2 cellular contexts compared by ENCODE assay signal in the genomic region with DNA sequence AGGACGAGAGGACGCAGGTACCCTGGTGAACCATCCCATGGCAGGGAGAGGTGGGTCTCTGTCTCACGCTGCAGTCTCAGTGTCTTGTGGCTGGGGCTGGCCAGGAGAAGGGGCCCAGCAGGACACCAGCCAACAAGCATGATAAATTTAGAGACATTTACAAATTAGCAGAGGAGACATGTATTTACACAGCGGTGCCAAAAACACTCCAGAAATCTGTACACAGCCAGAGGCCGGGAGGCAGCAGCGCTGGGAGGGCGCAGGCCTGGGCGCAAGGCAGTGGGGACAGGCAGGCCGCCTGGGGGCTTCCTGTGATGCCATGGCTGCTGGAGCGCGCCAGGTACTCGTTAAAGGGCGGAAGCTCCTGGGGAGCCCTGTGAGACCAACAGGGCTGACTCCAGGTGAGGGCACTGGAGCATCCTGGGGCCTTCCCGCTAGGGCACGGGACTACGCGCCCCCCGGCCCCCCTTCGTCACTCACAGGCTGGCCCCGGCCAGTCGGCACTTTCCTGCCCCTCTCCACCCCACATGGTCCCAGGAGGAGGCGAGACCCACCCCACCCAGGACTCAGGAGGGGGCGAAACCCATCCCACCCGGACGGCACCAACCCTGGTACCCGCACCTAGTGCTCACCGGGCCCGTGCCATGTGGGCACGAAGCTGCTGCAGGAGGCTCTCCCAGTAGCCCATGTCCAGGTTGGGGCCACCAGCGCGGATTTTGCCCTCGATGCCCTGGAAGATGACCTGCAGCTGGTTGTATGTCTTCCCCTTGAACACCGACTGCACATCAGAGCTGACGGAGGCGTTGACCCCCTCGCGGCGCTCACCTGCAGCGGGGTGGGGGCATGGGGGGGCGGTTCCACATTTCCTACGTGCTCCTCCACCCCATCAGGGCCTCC.
TF ChIP-seq lines count a peak whose summit lies in the region.

No MANE protein-coding gene starts in this region.

TF ChIP-seq in HEK293, 187 proteins besides CTCF, POLR2A, EP300 and RAD21:
- TF ChIP-seq, protein P1, sequence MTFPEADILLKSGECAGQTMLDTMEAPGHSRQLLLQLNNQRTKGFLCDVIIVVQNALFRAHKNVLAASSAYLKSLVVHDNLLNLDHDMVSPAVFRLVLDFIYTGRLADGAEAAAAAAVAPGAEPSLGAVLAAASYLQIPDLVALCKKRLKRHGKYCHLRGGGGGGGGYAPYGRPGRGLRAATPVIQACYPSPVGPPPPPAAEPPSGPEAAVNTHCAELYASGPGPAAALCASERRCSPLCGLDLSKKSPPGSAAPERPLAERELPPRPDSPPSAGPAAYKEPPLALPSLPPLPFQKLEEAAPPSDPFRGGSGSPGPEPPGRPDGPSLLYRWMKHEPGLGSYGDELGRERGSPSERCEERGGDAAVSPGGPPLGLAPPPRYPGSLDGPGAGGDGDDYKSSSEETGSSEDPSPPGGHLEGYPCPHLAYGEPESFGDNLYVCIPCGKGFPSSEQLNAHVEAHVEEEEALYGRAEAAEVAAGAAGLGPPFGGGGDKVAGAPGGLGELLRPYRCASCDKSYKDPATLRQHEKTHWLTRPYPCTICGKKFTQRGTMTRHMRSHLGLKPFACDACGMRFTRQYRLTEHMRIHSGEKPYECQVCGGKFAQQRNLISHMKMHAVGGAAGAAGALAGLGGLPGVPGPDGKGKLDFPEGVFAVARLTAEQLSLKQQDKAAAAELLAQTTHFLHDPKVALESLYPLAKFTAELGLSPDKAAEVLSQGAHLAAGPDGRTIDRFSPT (tag by site-specific recombination; IDR thresholded peaks at IDR 0.05) = peak; percentile 29; the same call in 1 of the 2 replicates
- TF ChIP-seq ZNF518A (tag by site-specific recombination; conservative IDR thresholded peaks at IDR 0.05; ENCODE audit: low read depth) (no peak), GLIS1 (tag by site-specific recombination; IDR thresholded peaks at IDR 0.05) (peak; percentile 53), ZIC2 (tag by site-specific recombination; IDR thresholded peaks at IDR 0.05) (peak; percentile 36)
- TF ChIP-seq, protein P2, sequence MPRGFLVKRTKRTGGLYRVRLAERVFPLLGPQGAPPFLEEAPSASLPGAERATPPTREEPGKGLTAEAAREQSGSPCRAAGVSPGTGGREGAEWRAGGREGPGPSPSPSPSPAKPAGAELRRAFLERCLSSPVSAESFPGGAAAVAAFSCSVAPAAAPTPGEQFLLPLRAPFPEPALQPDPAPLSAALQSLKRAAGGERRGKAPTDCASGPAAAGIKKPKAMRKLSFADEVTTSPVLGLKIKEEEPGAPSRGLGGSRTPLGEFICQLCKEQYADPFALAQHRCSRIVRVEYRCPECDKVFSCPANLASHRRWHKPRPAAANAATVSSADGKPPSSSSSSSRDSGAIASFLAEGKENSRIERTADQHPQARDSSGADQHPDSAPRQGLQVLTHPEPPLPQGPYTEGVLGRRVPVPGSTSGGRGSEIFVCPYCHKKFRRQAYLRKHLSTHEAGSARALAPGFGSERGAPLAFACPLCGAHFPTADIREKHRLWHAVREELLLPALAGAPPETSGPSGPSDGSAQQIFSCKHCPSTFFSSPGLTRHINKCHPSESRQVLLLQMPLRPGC (tag by site-specific recombination; IDR thresholded peaks at IDR 0.05) = no peak

TF ChIP-seq in K562, 482 proteins besides CTCF, POLR2A, EP300 and RAD21:
- TF ChIP-seq, protein P3, sequence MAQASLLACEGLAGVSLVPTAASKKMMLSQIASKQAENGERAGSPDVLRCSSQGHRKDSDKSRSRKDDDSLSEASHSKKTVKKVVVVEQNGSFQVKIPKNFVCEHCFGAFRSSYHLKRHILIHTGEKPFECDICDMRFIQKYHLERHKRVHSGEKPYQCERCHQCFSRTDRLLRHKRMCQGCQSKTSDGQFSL (CRISPR knock-in tag; IDR thresholded peaks at IDR 0.05) = 0 out of 2 replicates have a peak, but pooled peaks have one; percentile 39
- TF ChIP-seq, protein P3 (tag; IDR thresholded peaks at IDR 0.05) = no peak
- TF ChIP-seq RBFOX2 (IDR thresholded peaks at IDR 0.05; ENCODE audit: low read depth, low read length) (0 out of 2 replicates have a peak, but pooled peaks have one; percentile 33), POLR2G (IDR thresholded peaks at IDR 0.05; ENCODE audit: low read depth, low read length) (peak; percentile 73), HDAC6 (IDR thresholded peaks at IDR 0.05; ENCODE audit: low read depth, low read length) (no peak), RUNX1 (IDR thresholded peaks at IDR 0.05; ENCODE audit: low read depth) (no peak)
